8 cellular contexts compared by ENCODE assay signal in genomic region chr7:77439572-77439971, GRCh38. TPM values are rescaled to one million over a fixed set of nuclear protein-coding genes. Genes with fewer than 3 reads are reported as not detected.
DNase-seq lines count a peak whose midpoint lies in the region; TF ChIP-seq lines count a peak whose summit lies in the region.

No MANE protein-coding gene starts in this region.

- no TSS peak for BruUV-seq in PC-9 (replicated peaks; lab: Mats Ljungman, UMichigan)

- TF ChIP-seq POLR2A in prostate gland (IDR thresholded peaks at IDR 0.05) = no peak

- no peaks in the 10 kb centered on the region for H3K9me3 ChIP-seq in PC-9 (ENCODE audit: insufficient read depth, low read depth)
- H3K9me3 ChIP-seq in prostate gland = no peaks in the 10 kb centered on the region

- H3K79me2 ChIP-seq in PC-9 (ENCODE audit: low read depth) = no peaks in the 10 kb centered on the region

- H3K4me3 ChIP-seq in PC-9 (no peak overlapping the region), prostate gland (no peak overlapping the region)

- no peaks in the 10 kb centered on the region for H3K4me1 Mint-ChIP-seq in glutamatergic neuron (ENCODE audit: low read depth, unreplicated experiment)
- H3K4me1 Mint-ChIP-seq in activated T-helper 2 cell treated with anti-CD3 and anti-CD28 coated beads, Interferon-gamma antibody, Interleukin-2, Interleukin-4, amounts not matched to agents 10 μg/mL and 5 μg/mL and 100 μg/mL, durations not matched to agents 14 hours and 24 hours and 36 hours (ENCODE audit: low read depth) = peaks cover 3% of the 10 kb centered on the region

- H3K36me3 Mint-ChIP-seq in glutamatergic neuron (ENCODE audit: unreplicated experiment) = no peaks in the 10 kb centered on the region
- H3K36me3 Mint-ChIP-seq in activated T-helper 2 cell treated with anti-CD3 and anti-CD28 coated beads, Interferon-gamma antibody, Interleukin-2, Interleukin-4, amounts not matched to agents 10 μg/mL and 5 μg/mL and 100 μg/mL, durations not matched to agents 14 hours and 24 hours and 36 hours (ENCODE audit: low read depth) = no peaks in the 10 kb centered on the region

- no peaks in the 10 kb centered on the region for H3K9me2 ChIP-seq in PC-9 (ENCODE audit: insufficient read depth)

- peaks cover 12% of the 10 kb centered on the region; the same call in 1 of the 2 replicates for H3F3A ChIP-seq in PC-9 (ENCODE audit: insufficient read depth, low read depth)

- H3K36me3 ChIP-seq in PC-9 (ENCODE audit: low read depth) (no peaks in the 10 kb centered on the region), prostate gland (no peaks in the 10 kb centered on the region)

- POLR2A ChIA-PET in PC-9 (lab: Charles Lee; ENCODE audit: unreplicated experiment) = interaction anchor here (0.5 kb wide), 2 partner anchors 36 to 1599 kb away, joined by 4 to 6 read pairs; no protein-coding TSS in a partner anchor

- H3K4me3 Mint-ChIP-seq in glutamatergic neuron (ENCODE audit: unreplicated experiment) = no peak overlapping the region
- H3K4me3 Mint-ChIP-seq in activated T-helper 2 cell treated with anti-CD3 and anti-CD28 coated beads, Interferon-gamma antibody, Interleukin-2, Interleukin-4, amounts not matched to agents 10 μg/mL and 5 μg/mL and 100 μg/mL, durations not matched to agents 14 hours and 24 hours and 36 hours (ENCODE audit: low read depth) = no peak overlapping the region

- no peaks in the 10 kb centered on the region for H3K9me3 Mint-ChIP-seq in glutamatergic neuron (ENCODE audit: unreplicated experiment)
- no peaks in the 10 kb centered on the region for H3K9me3 Mint-ChIP-seq in activated T-helper 2 cell treated with anti-CD3 and anti-CD28 coated beads, Interferon-gamma antibody, Interleukin-2, Interleukin-4, amounts not matched to agents 10 μg/mL and 5 μg/mL and 100 μg/mL, durations not matched to agents 14 hours and 24 hours and 36 hours

- peaks cover 1% of the 10 kb centered on the region for H3K27me3 Mint-ChIP-seq in glutamatergic neuron (ENCODE audit: unreplicated experiment)
- H3K27me3 Mint-ChIP-seq in activated T-helper 2 cell treated with anti-CD3 and anti-CD28 coated beads, Interferon-gamma antibody, Interleukin-2, Interleukin-4, amounts not matched to agents 10 μg/mL and 5 μg/mL and 100 μg/mL, durations not matched to agents 14 hours and 24 hours and 36 hours (ENCODE audit: low read depth) = peaks cover 24% of the 10 kb centered on the region

- no peak overlapping the region for H2AFZ ChIP-seq in PC-9

- CTCF ChIA-PET in PC-9 (lab: Charles Lee) = no interaction called here

- DNase-seq in GM20000 (ENCODE audit: low spot score) = no peak
- peak; percentile 31 to 44 for DNase-seq in PC-9
- DNase-seq in fibroblast of peridontal ligament (ENCODE audit: extremely low read depth) = peak; percentile 35
- peak; percentile 56 for DNase-seq in prostate gland (ENCODE audit: low spot score)
- DNase-seq in glutamatergic neuron = no peak
- no peak for DNase-seq in DMS79 treated with DMSO at 0.1 percent for 48 hours (lab: John Stamatoyannopoulos, UW)
- DNase-seq in activated T-helper 2 cell treated with anti-CD3 and anti-CD28 coated beads, Interferon-gamma antibody, Interleukin-2, Interleukin-4, amounts not matched to agents 10 μg/mL and 5 μg/mL and 100 μg/mL, durations not matched to agents 14 hours and 24 hours and 36 hours (ENCODE audit: low spot score) = no peak
- DNase-seq in SIG-M5 (lab: John Stamatoyannopoulos, UW) = no peak

- no peak overlapping the region for H3K4me2 ChIP-seq in PC-9

- TF ChIP-seq CTCF in GM20000 (IDR thresholded peaks at IDR 0.05; ENCODE audit: extremely low read depth, missing control alignments) (peak; percentile 1), PC-9 (conservative IDR thresholded peaks at IDR 0.05) (peak; percentile 49), prostate gland (IDR thresholded peaks at IDR 0.05) (peak in 3 of 4 experiments; percentile 40 to 53 (median 47)), glutamatergic neuron (IDR thresholded peaks at IDR 0.05; ENCODE audit: partially characterized antibody, unreplicated experiment) (no peak)

- H3K4me1 ChIP-seq in PC-9 (replicated peaks; ENCODE audit: insufficient read depth) (peaks cover 12% of the 10 kb centered on the region; the same call in 1 of the 2 replicates), prostate gland (replicated peaks) (no peaks in the 10 kb centered on the region)

- no peaks in the 10 kb centered on the region for H3K27me3 ChIP-seq in PC-9 (ENCODE audit: insufficient read depth, low read depth)
- no peaks in the 10 kb centered on the region for H3K27me3 ChIP-seq in prostate gland (replicated peaks; ENCODE audit: insufficient read depth)

- H3K27ac Mint-ChIP-seq in glutamatergic neuron (ENCODE audit: unreplicated experiment) = no peak overlapping the region
- no peak overlapping the region for H3K27ac Mint-ChIP-seq in activated T-helper 2 cell treated with anti-CD3 and anti-CD28 coated beads, Interferon-gamma antibody, Interleukin-2, Interleukin-4, amounts not matched to agents 10 μg/mL and 5 μg/mL and 100 μg/mL, durations not matched to agents 14 hours and 24 hours and 36 hours

- no peaks in the 10 kb centered on the region for H4K20me1 ChIP-seq in PC-9 (ENCODE audit: insufficient read depth)

- no peak overlapping the region for H3K27ac ChIP-seq in PC-9
- no peak overlapping the region for H3K27ac ChIP-seq in prostate gland

- intact Hi-C loops in PC-9 (cut with micrococcal nuclease; ENCODE audit: unreplicated experiment) (no loop called here), prostate gland (cut with DNase I) (no loop called here)
- intact Hi-C loops in activated T-helper 2 cell treated with anti-CD3 and anti-CD28 coated beads, Interferon-gamma antibody, Interleukin-2, Interleukin-4, amounts not matched to agents 10 μg/mL and 5 μg/mL and 100 μg/mL, durations not matched to agents 14 hours and 24 hours and 36 hours (cut with micrococcal nuclease) = no loop called here

- 32% methylated on average over 5 of the region's 5 CpGs for WGBS in prostate gland

RNA-seq across cellular contexts. Expression of gene GSAP, which starts 23.4 kb away (rescaled TPM):
- total RNA-seq in PC-9 (2021) = 15.6 and 17.2 TPM in 2 replicates
- 10 to 100 TPM; 10.0 to 13.0 TPM for total RNA-seq in prostate gland
- total RNA-seq in glutamatergic neuron (ENCODE audit: unreplicated experiment) = 0.76 TPM
- 0.43 and 0.90 TPM in 2 replicates for total RNA-seq in activated T-helper 2 cell treated with anti-CD3 and anti-CD28 coated beads, Interferon-gamma antibody, Interleukin-2, Interleukin-4, amounts not matched to agents 10 μg/mL and 5 μg/mL and 100 μg/mL, durations not matched to agents 14 hours and 24 hours and 36 hours

Comparison
In these comparisons a context has a peak if more than half of its experiments do, and no peak if none do; other contexts are left out.
1. DNase-seq: peak in PC-9 (2 of 2), fibroblast of peridontal ligament (single experiment) and prostate gland (single experiment); none in GM20000 (single experiment), glutamatergic neuron (single experiment), DMS79 treated with DMSO at 0.1 percent for 48 hours (single experiment), activated T-helper 2 cell treated with anti-CD3 and anti-CD28 coated beads, Interferon-gamma antibody, Interleukin-2, Interleukin-4, amounts not matched to agents 10 μg/mL and 5 μg/mL and 100 μg/mL, durations not matched to agents 14 hours and 24 hours and 36 hours (single experiment) and SIG-M5 (single experiment).